8 cellular contexts compared by ENCODE assay signal in the genomic region with DNA sequence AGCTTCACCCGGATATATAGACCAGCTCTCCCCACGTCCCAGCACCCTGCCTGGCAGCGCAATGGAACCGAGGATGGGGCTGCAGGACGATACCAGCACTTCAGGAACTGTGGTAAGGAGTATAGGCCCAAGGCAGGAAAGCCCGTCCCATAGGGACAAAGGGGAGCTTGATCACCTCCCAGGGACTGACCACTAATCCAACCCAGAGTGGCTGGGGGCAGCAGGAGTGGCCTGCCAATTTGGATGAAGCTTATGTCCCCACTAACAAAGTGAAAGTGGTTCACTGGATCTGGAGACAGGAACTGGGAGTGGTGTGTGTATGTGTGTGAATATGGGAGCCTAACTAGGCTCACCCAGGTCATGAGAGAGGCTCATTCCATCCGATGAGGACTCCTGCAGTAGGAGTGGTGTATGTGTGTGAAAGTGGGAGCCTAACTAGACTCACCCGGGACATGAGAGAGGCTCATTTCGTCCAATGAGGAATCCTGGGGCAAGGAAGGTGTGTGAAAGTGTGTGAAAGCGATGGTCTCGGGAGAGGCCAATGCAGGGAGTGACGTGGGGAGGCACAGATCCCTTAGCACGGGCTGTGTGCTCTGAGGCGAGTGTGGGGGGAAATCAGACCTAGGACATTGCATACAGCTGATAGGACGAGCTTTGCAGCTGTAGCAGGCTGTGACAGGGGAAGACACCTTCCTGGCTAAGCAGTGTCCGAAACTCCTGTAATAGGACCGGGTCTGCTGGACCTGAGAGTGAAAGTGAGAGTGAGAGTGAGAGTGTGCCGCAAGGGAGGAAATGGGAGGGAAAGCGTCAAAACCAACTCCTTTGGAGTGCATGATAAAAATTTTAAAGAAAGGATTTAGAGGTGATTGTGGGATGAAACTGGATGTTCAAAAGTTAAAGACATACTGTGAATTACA. TPM values are rescaled to one million over a fixed set of nuclear protein-coding genes. Genes with fewer than 3 reads are reported as not detected.
A peak's percentile ranks its signal among the peaks of the same experiment; 100 is the strongest.
DNase-seq lines count a peak whose midpoint lies in the region; ATAC-seq and TF ChIP-seq lines count a peak whose summit lies in the region.

No MANE protein-coding gene starts in this region.

- in situ Hi-C loops in brain microvascular endothelial cell (cut with HindIII; ENCODE audit: low pct_ligation_motif_present, low sequenced_read_pairs) = no loop called here

- H3K9ac ChIP-seq in OCI-LY3 (ENCODE audit: low read length) (peak overlapping the region; percentile 90), smooth muscle cell (ENCODE audit: low read depth) (peak overlapping the region; percentile 50)

- H3K36me3 ChIP-seq in OCI-LY3 (replicated peaks; ENCODE audit: low read depth, low read length) = no peaks in the 10 kb centered on the region
- H3K36me3 ChIP-seq in brain microvascular endothelial cell (replicated peaks) = no peaks in the 10 kb centered on the region
- H3K36me3 ChIP-seq in smooth muscle cell (ENCODE audit: low read depth) = no peaks in the 10 kb centered on the region

- peak overlapping the region; percentile 95 for H3K27ac ChIP-seq in OCI-LY3 (ENCODE audit: low read length)
- H3K27ac ChIP-seq in brain microvascular endothelial cell = peak overlapping the region; percentile 91
- H3K27ac ChIP-seq in smooth muscle cell (ENCODE audit: low read depth) = peak overlapping the region; percentile 92

- H3K4me3 ChIP-seq in OCI-LY3 (ENCODE audit: low read length) (peak overlapping the region; percentile 80), brain microvascular endothelial cell (ENCODE audit: low read depth, low read length) (peak overlapping the region; percentile 66), smooth muscle cell (peak overlapping the region; percentile 54)

- peak; percentile 69 for DNase-seq in DMS79 (lab: John Stamatoyannopoulos, UW)
- DNase-seq in brain microvascular endothelial cell = peak; percentile 36
- peak; percentile 14 for DNase-seq in iPS-NIHi7 (ENCODE audit: extremely low spot score)
- DNase-seq in smooth muscle cell (lab: John Stamatoyannopoulos, UW; ENCODE audit: unreplicated experiment) = no peak
- no peak for DNase-seq in GOT3 (lab: John Stamatoyannopoulos, UW)

- H4K20me1 ChIP-seq in OCI-LY3 (ENCODE audit: insufficient read depth, low read length) (no peaks in the 10 kb centered on the region), smooth muscle cell (ENCODE audit: low read depth) (no peaks in the 10 kb centered on the region)

- H3K4me2 ChIP-seq in OCI-LY3 (ENCODE audit: low read length) (peak overlapping the region; percentile 87), smooth muscle cell (peak overlapping the region; percentile 83)

- H3K27me3 ChIP-seq in OCI-LY3 (ENCODE audit: low read depth, low read length) = no peaks in the 10 kb centered on the region
- no peaks in the 10 kb centered on the region for H3K27me3 ChIP-seq in brain microvascular endothelial cell (replicated peaks)
- no peaks in the 10 kb centered on the region for H3K27me3 ChIP-seq in smooth muscle cell (ENCODE audit: low read depth)

- ATAC-seq in GM19351 (IDR thresholded peaks at IDR 0.05; ENCODE audit: unreplicated experiment) (peak; percentile 91), HG03196 (IDR thresholded peaks at IDR 0.05; ENCODE audit: unreplicated experiment) (peak; percentile 90)

- WGBS in smooth muscle cell (ENCODE audit: low lambda C conversion rate) = 25% methylated on average over 19 of the region's 19 CpGs

- no peaks in the 10 kb centered on the region for H3K9me3 ChIP-seq in OCI-LY3 (ENCODE audit: insufficient read depth, low read length)
- no peaks in the 10 kb centered on the region for H3K9me3 ChIP-seq in smooth muscle cell (replicated peaks; ENCODE audit: low read depth)

- H3F3A ChIP-seq in smooth muscle cell (ENCODE audit: low read depth) = peaks cover 16% of the 10 kb centered on the region

- H2AFZ ChIP-seq in OCI-LY3 (ENCODE audit: low read depth, low read length) (peak overlapping the region; percentile 22; the same call in 1 of the 2 replicates), smooth muscle cell (ENCODE audit: low read depth) (peak overlapping the region; percentile 29)

- H3K4me1 ChIP-seq in OCI-LY3 (ENCODE audit: low read length) (peaks cover 77% of the 10 kb centered on the region), smooth muscle cell (ENCODE audit: low read depth) (peaks cover 42% of the 10 kb centered on the region)

- TF ChIP-seq CTCF in OCI-LY3 (IDR thresholded peaks at IDR 0.05; ENCODE audit: low read depth, low read length) (no peak), brain microvascular endothelial cell (IDR thresholded peaks at IDR 0.05; ENCODE audit: low read depth, low read length, missing control alignments) (no peak), smooth muscle cell (IDR thresholded peaks at IDR 0.05; ENCODE audit: borderline replicate concordance, insufficient read depth, poor library complexity, severe bottlenecking) (no peak)

- no peaks in the 10 kb centered on the region for H3K79me2 ChIP-seq in OCI-LY3 (ENCODE audit: low read length)
- H3K79me2 ChIP-seq in smooth muscle cell (ENCODE audit: low read depth) = no peaks in the 10 kb centered on the region

RNA-seq across cellular contexts. Expression of gene KLRK1, which starts 25.7 kb away (rescaled TPM):
- total RNA-seq in smooth muscle cell = not detected in 2 replicates
- polyA plus RNA-seq in smooth muscle cell = 0.22 TPM in 1 of 2 replicates, not detected in the other

RNA-seq across cellular contexts. Expression of gene KLRC4, which starts 45.4 kb away (rescaled TPM):
- total RNA-seq in smooth muscle cell = not detected in 2 replicates
- polyA plus RNA-seq in smooth muscle cell = not detected in 2 replicates

RNA-seq across cellular contexts. Expression of gene KLRC3, which starts 56.2 kb away (rescaled TPM):
- total RNA-seq in smooth muscle cell = not detected in 2 replicates
- not detected in 2 replicates for polyA plus RNA-seq in smooth muscle cell

RNA-seq across cellular contexts. Expression of gene KLRD1, which starts 56.5 kb away (rescaled TPM):
- total RNA-seq in smooth muscle cell = 0.18 and 1.2 TPM in 2 replicates
- polyA plus RNA-seq in smooth muscle cell = 0.09 and 0.56 TPM in 2 replicates

Comparison
In these comparisons a context has a peak if more than half of its experiments do, and no peak if none do; other contexts are left out.
1. DNase-seq: peak in DMS79 (single experiment), brain microvascular endothelial cell (single experiment) and iPS-NIHi7 (single experiment); none in smooth muscle cell (single experiment) and GOT3 (single experiment).
2. Peak in every context shown above with its lines, with median percentiles within 50 percentile points of each other: H3K27ac ChIP-seq and H3K4me3 ChIP-seq.